10 cellular contexts compared by ENCODE assay signal in genomic region chr20:3165473-3166337, GRCh38. TPM values are rescaled to one million over a fixed set of nuclear protein-coding genes. Genes with fewer than 3 reads are reported as not detected.
DNase-seq lines count a peak whose midpoint lies in the region; ATAC-seq and TF ChIP-seq lines count a peak whose summit lies in the region.
"Had no signal": no experiment of that assay in that cellular context is flagged by ENCODE, and none has a peak within 500 bp of the region (broad histone marks: within the 10 kb centered on the region; RNA-seq: fewer than 3 reads in every experiment).

No MANE protein-coding gene starts in this region.

- H3K9me3 ChIP-seq in right lobe of liver (no peaks in the 10 kb centered on the region), HAP-1 (no peaks in the 10 kb centered on the region)
- H3K9me3 ChIP-seq: left lung had no signal

- H3K4me3 ChIP-seq in right lobe of liver (no peak overlapping the region), HAP-1 (no peak overlapping the region)
- H3K4me3 ChIP-seq: left lung had no signal

- no peaks in the 10 kb centered on the region for H3K36me3 ChIP-seq in right lobe of liver
- H3K36me3 ChIP-seq in HAP-1 (replicated peaks), result no peaks in the 10 kb centered on the region
- H3K36me3 ChIP-seq: left lung had no signal

- TF ChIP-seq POLR2A in right lobe of liver (IDR thresholded peaks at IDR 0.05), result no peak

- H3K4me1 ChIP-seq in right lobe of liver, result peaks cover 0 to 3% (median 0%) of the 10 kb centered on the region in 4 donors
- H3K4me1 ChIP-seq in HAP-1, result no peaks in the 10 kb centered on the region

- ATAC-seq in right lobe of liver (peak; percentile 37 to 58 (median 48)), GM19023 (IDR thresholded peaks at IDR 0.05; ENCODE audit: unreplicated experiment) (no peak)
- ATAC-seq: left lung had no signal

- DNase-seq in CD1c-positive myeloid dendritic cell (ENCODE audit: extremely low spot score), result peak; percentile 20
- DNase-seq in LHCN-M2 (ENCODE audit: low read depth), result peak; percentile 15
- peak; percentile 61 to 66 (median 65) for DNase-seq in right lobe of liver
- DNase-seq in NCI-H82 treated with DMSO at 0.1 percent for 48 hours (lab: John Stamatoyannopoulos, UW; ENCODE audit: unreplicated experiment), result no peak
- DNase-seq in NK-92 treated with Interleukin-12 subunit alpha and Interleukin-12 subunit beta, amount 100 ng/mL, for 24 hours (lab: John Stamatoyannopoulos, UW), result no peak
- no peak for DNase-seq in HAP-1 (ENCODE audit: low spot score in 2 of 2)
- DNase-seq: left lung, NCI-H526 had no signal

- no peaks in the 10 kb centered on the region for H3K27me3 ChIP-seq in right lobe of liver
- no peaks in the 10 kb centered on the region for H3K27me3 ChIP-seq in HAP-1 (ENCODE audit: low read depth)

- intact Hi-C loops in right lobe of liver (cut with DNase I), result no loop called here

- in situ Hi-C loops in HAP-1 (cut with MboI; ENCODE audit: low sequenced_read_pairs), result no loop called here

- WGBS in right lobe of liver (ENCODE audit: insufficient coverage, low coverage, low lambda C conversion rate, missing lambda C conversion rate), result 70% methylated on average over 21 of the region's 45 CpGs

- no peak for TF ChIP-seq CTCF in right lobe of liver (IDR thresholded peaks at IDR 0.05)

- H3K27ac ChIP-seq in angular gyrus (ENCODE audit: low read depth, low read length) (peak overlapping the region; percentile 76), right lobe of liver (no peak overlapping the region)
- H3K27ac ChIP-seq: left lung had no signal

RNA-seq across cellular contexts. Expression of gene FASTKD5, which starts 6.0 kb away (rescaled TPM):
- total RNA-seq in LHCN-M2 (2014; rRNA removed) (22.9 and 24.7 TPM in 2 replicates), right lobe of liver (10 to 100 TPM; 10.3 to 18.2 (median 11.3) TPM)
- 7.6 TPM for polyA plus RNA-seq in LHCN-M2 (2012)

RNA-seq across cellular contexts. Expression of gene UBOX5, which starts 6.0 kb away (rescaled TPM):
- total RNA-seq in LHCN-M2 (2014; rRNA removed) (5.1 and 5.3 TPM in 2 replicates), right lobe of liver (1 to 10 TPM; 1.8 to 3.2 (median 2.0) TPM)
- polyA plus RNA-seq in LHCN-M2 (2012), result 4.1 TPM

RNA-seq across cellular contexts. Expression of gene LZTS3, which starts 7.6 kb away (rescaled TPM):
- total RNA-seq in LHCN-M2 (2014; rRNA removed) (5.5 and 6.7 TPM in 2 replicates), right lobe of liver (1 to 10 TPM; 3.9 to 6.1 (median 4.9) TPM)
- polyA plus RNA-seq in LHCN-M2 (2012), result 3.9 TPM

RNA-seq across cellular contexts. Expression of gene DDRGK1, which starts 38.8 kb away (rescaled TPM):
- total RNA-seq in LHCN-M2 (2014; rRNA removed), result 51.3 and 52.6 TPM in 2 replicates
- 41.3 TPM for polyA plus RNA-seq in LHCN-M2 (2012)
- 10 to 100 TPM; 55.0 to 76.1 (median 60.1) TPM for total RNA-seq in right lobe of liver

RNA-seq across cellular contexts. Expression of gene ITPA, which starts 43.6 kb away (rescaled TPM):
- total RNA-seq in LHCN-M2 (2014; rRNA removed) (66.0 and 71.0 TPM in 2 replicates), right lobe of liver (10 to 100 TPM; 17.5 to 38.8 (median 26.7) TPM)
- polyA plus RNA-seq in LHCN-M2 (2012), result 89.9 TPM

Comparison
In these comparisons a context has a peak if more than half of its experiments do, and no peak if none do; other contexts are left out.
1. DNase-seq: peak in CD1c-positive myeloid dendritic cell (single experiment), LHCN-M2 (single experiment) and right lobe of liver (3 of 3); none in NCI-H82 treated with DMSO at 0.1 percent for 48 hours (single experiment), NK-92 treated with Interleukin-12 subunit alpha and Interleukin-12 subunit beta, amount 100 ng/mL, for 24 hours (single experiment) and HAP-1 (0 of 2).